20 cellular contexts compared by ENCODE assay signal in genomic region chr3:175266993-175267960, GRCh38.
DNase-seq lines count a peak whose midpoint lies in the region; ATAC-seq and TF ChIP-seq lines count a peak whose summit lies in the region.
"Had no signal": no experiment of that assay in that cellular context is flagged by ENCODE, and none has a peak within 500 bp of the region (broad histone marks: within the 10 kb centered on the region; RNA-seq: fewer than 3 reads in every experiment).

No MANE protein-coding gene starts in this region.

- no peak overlapping the region for H3K27ac Mint-ChIP-seq in stimulated activated effector memory CD8-positive, alpha-beta T cell treated with anti-CD3 and anti-CD28 coated beads, Interleukin-12 subunit alpha, Interleukin-12 subunit beta, amount 100 ng/mL, for 72 hours
- H3K27ac Mint-ChIP-seq: activated T-helper 2 cell treated with anti-CD3 and anti-CD28 coated beads, Interferon-gamma antibody, Interleukin-2, Interleukin-4, amounts not matched to agents 10 μg/mL and 5 μg/mL and 100 μg/mL, durations not matched to agents 14 hours and 24 hours and 36 hours; B cell had no signal

- TF ChIP-seq CTCF in AG09309 (IDR thresholded peaks at IDR 0.05; ENCODE audit: control insufficient read depth, insufficient read depth, low read depth, low read length, missing control alignments) (no peak), HFF-Myc (IDR thresholded peaks at IDR 0.05; ENCODE audit: low read depth, low read length, missing control alignments) (no peak), foreskin fibroblast (IDR thresholded peaks at IDR 0.05; ENCODE audit: low read depth, low read length) (no peak), WERI-Rb-1 (IDR thresholded peaks at IDR 0.05; ENCODE audit: low read depth, low read length) (no peak)

- H3K4me1 Mint-ChIP-seq in stimulated activated effector memory CD8-positive, alpha-beta T cell treated with anti-CD3 and anti-CD28 coated beads, Interleukin-12 subunit alpha, Interleukin-12 subunit beta, amount 100 ng/mL, for 72 hours: no peaks in the 10 kb centered on the region
- H3K4me1 Mint-ChIP-seq: B cell had no signal

- peak; percentile 55 for DNase-seq in AG09309 (ENCODE audit: low read depth)
- DNase-seq in HFF-Myc (ENCODE audit: extremely low read depth, low read depth): peak; percentile 37
- DNase-seq in amniotic epithelial cell (ENCODE audit: low read depth): peak; percentile 23
- peak; percentile 35 to 77 for DNase-seq in foreskin fibroblast
- DNase-seq in stimulated activated effector memory CD8-positive, alpha-beta T cell treated with anti-CD3 and anti-CD28 coated beads, Interleukin-12 subunit alpha, Interleukin-12 subunit beta, amount 100 ng/mL, for 72 hours (ENCODE audit: low spot score in 2 of 2): no peak
- DNase-seq in NCI-H1694 (lab: John Stamatoyannopoulos, UW): no peak
- DNase-seq in WERI-Rb-1: no peak
- DNase-seq in mucosa of gallbladder (ENCODE audit: low spot score): no peak
- DNase-seq: effector CD4-positive, alpha-beta T cell; H7; islet precursor cell; mucosa of descending colon; NCI-H748 treated with DMSO at 0.1 percent for 48 hours; stimulated activated CD4-positive, alpha-beta T cell treated with anti-CD3 and anti-CD28 coated beads, Interleukin-15, amount 100 ng/mL, for 24 hours; T-helper 9 cell; thyroid gland had no signal

- H3K4me3 ChIP-seq in AG09309 (ENCODE audit: control insufficient read depth, low read depth, low read length) (no peak overlapping the region), HFF-Myc (replicated peaks; ENCODE audit: low read depth, low read length) (no peak overlapping the region), foreskin fibroblast (ENCODE audit: low read depth in 1 of 2, low read length in 2 of 2) (no peak overlapping the region), WERI-Rb-1 (ENCODE audit: low read depth, low read length) (no peak overlapping the region)
- H3K4me3 ChIP-seq: ascending aorta, mucosa of descending colon, thyroid gland had no signal

- H3K36me3 ChIP-seq in WERI-Rb-1: no peaks in the 10 kb centered on the region
- H3K36me3 ChIP-seq: ascending aorta, thyroid gland had no signal

- no peak for ATAC-seq in stimulated activated effector memory CD8-positive, alpha-beta T cell treated with anti-CD3 and anti-CD28 coated beads, Interleukin-12 subunit alpha, Interleukin-12 subunit beta, amount 100 ng/mL, for 72 hours

- no peaks in the 10 kb centered on the region for H3K36me3 Mint-ChIP-seq in stimulated activated effector memory CD8-positive, alpha-beta T cell treated with anti-CD3 and anti-CD28 coated beads, Interleukin-12 subunit alpha, Interleukin-12 subunit beta, amount 100 ng/mL, for 72 hours

- H3K9me3 ChIP-seq in WERI-Rb-1 (ENCODE audit: severe bottlenecking): no peaks in the 10 kb centered on the region
- H3K9me3 ChIP-seq: ascending aorta, mucosa of descending colon, thyroid gland had no signal

- H3K27me3 ChIP-seq in WERI-Rb-1 (ENCODE audit: insufficient read depth, low read depth, severe bottlenecking): no peaks in the 10 kb centered on the region
- H3K27me3 ChIP-seq: ascending aorta, thyroid gland had no signal

- no peak overlapping the region for H3K27ac ChIP-seq in WERI-Rb-1
- H3K27ac ChIP-seq: ascending aorta, parathyroid adenoma, thyroid gland had no signal

- no peak overlapping the region for H3K4me3 Mint-ChIP-seq in stimulated activated effector memory CD8-positive, alpha-beta T cell treated with anti-CD3 and anti-CD28 coated beads, Interleukin-12 subunit alpha, Interleukin-12 subunit beta, amount 100 ng/mL, for 72 hours
- H3K4me3 Mint-ChIP-seq: B cell had no signal

- peaks cover 3% of the 10 kb centered on the region for H3K9me3 Mint-ChIP-seq in stimulated activated effector memory CD8-positive, alpha-beta T cell treated with anti-CD3 and anti-CD28 coated beads, Interleukin-12 subunit alpha, Interleukin-12 subunit beta, amount 100 ng/mL, for 72 hours
- H3K9me3 Mint-ChIP-seq: activated T-helper 2 cell treated with anti-CD3 and anti-CD28 coated beads, Interferon-gamma antibody, Interleukin-2, Interleukin-4, amounts not matched to agents 10 μg/mL and 5 μg/mL and 100 μg/mL, durations not matched to agents 14 hours and 24 hours and 36 hours had no signal

Comparison
In these comparisons a context has a peak if more than half of its experiments do, and no peak if none do; other contexts are left out.
1. DNase-seq: peak in AG09309 (single experiment), HFF-Myc (single experiment), amniotic epithelial cell (single experiment) and foreskin fibroblast (2 of 2); none in stimulated activated effector memory CD8-positive, alpha-beta T cell treated with anti-CD3 and anti-CD28 coated beads, Interleukin-12 subunit alpha, Interleukin-12 subunit beta, amount 100 ng/mL, for 72 hours (0 of 2), NCI-H1694 (single experiment), WERI-Rb-1 (single experiment) and mucosa of gallbladder (single experiment).